Comparison of ENCODE assay signal across 18 cellular contexts in the genomic region with DNA sequence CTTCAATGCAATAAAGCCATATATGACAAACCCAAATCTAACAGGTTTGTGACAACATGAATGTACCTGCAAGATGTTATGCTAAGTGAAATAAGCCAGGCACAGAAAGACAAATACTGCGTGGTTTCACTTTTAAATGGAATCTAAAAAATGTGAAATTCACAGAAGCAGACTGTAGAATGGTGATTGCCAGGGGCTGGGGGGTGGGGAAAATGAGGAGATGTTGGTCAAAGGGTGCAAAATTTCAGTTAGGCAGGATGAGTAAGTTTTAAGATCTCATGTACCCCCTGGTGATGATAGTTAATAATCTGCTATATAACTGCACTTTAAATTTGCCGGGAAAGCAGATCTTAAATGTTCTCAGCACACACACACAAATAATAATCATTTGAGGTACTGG.
"Had no signal": no experiment of that assay in that cellular context is flagged by ENCODE, and none has a peak within 500 bp of the region (broad histone marks: within the 10 kb centered on the region; RNA-seq: fewer than 3 reads in every experiment).

No MANE protein-coding gene starts in this region.

- H3K27me3 Mint-ChIP-seq: stimulated activated naive CD8-positive, alpha-beta T cell treated with anti-CD3 and anti-CD28 coated beads, Interleukin-15, amount 100 ng/mL, for 72 hours had no signal

- ATAC-seq: body of pancreas; esophagus mucosa; left cardiac atrium; lower lobe of right lung; psoas muscle; sciatic nerve; stimulated activated naive CD8-positive, alpha-beta T cell treated with anti-CD3 and anti-CD28 coated beads, Interleukin-15, amount 100 ng/mL, for 72 hours; upper lobe of right lung had no signal

- DNase-seq: activated CD4-positive, CD25-positive, alpha-beta regulatory T cell treated with anti-CD3 and anti-CD28 coated beads, Interleukin-2, amount 50 U/mL, for 72 hours; activated naive CD4-positive, alpha-beta T cell treated with anti-CD3 and anti-CD28 coated beads for 36 hours; body of pancreas; central memory CD4-positive, alpha-beta T cell; foreskin fibroblast; immature natural killer cell; left cardiac atrium; lower lobe of right lung; midbrain; psoas muscle; stimulated activated naive CD8-positive, alpha-beta T cell treated with anti-CD3 and anti-CD28 coated beads, Interleukin-15, amount 100 ng/mL, for 72 hours; testis; upper lobe of right lung had no signal

- H3K27ac Mint-ChIP-seq: activated naive CD4-positive, alpha-beta T cell treated with anti-CD3 and anti-CD28 coated beads for 36 hours; activated T-helper 2 cell treated with anti-CD3 and anti-CD28 coated beads, Interferon-gamma antibody, Interleukin-2, Interleukin-4, amounts not matched to agents 10 μg/mL and 5 μg/mL and 100 μg/mL, durations not matched to agents 14 hours and 24 hours and 36 hours; immature natural killer cell; stimulated activated naive CD8-positive, alpha-beta T cell treated with anti-CD3 and anti-CD28 coated beads, Interleukin-15, amount 100 ng/mL, for 72 hours had no signal

- H3K4me3 Mint-ChIP-seq: activated naive CD4-positive, alpha-beta T cell treated with anti-CD3 and anti-CD28 coated beads for 36 hours; immature natural killer cell; neural crest cell; stimulated activated naive CD8-positive, alpha-beta T cell treated with anti-CD3 and anti-CD28 coated beads, Interleukin-15, amount 100 ng/mL, for 72 hours had no signal

- H3K27ac ChIP-seq: body of pancreas, coronary artery, lower lobe of right lung, psoas muscle, testis, upper lobe of right lung had no signal

- H3K4me1 ChIP-seq: body of pancreas, lower lobe of right lung, psoas muscle, testis, upper lobe of right lung had no signal

- H3K9me3 ChIP-seq: body of pancreas, lower lobe of right lung, psoas muscle, testis, upper lobe of right lung had no signal

- H3K36me3 ChIP-seq: lower lobe of right lung, upper lobe of right lung had no signal

- H3K36me3 Mint-ChIP-seq: immature natural killer cell had no signal

- H3K9me3 Mint-ChIP-seq: activated naive CD4-positive, alpha-beta T cell treated with anti-CD3 and anti-CD28 coated beads for 36 hours; activated T-helper 2 cell treated with anti-CD3 and anti-CD28 coated beads, Interferon-gamma antibody, Interleukin-2, Interleukin-4, amounts not matched to agents 10 μg/mL and 5 μg/mL and 100 μg/mL, durations not matched to agents 14 hours and 24 hours and 36 hours; neural crest cell had no signal

- H3K4me3 ChIP-seq: body of pancreas, coronary artery, lower lobe of right lung, psoas muscle, testis, upper lobe of right lung had no signal

- H3K4me1 Mint-ChIP-seq: immature natural killer cell; neural crest cell; stimulated activated naive CD8-positive, alpha-beta T cell treated with anti-CD3 and anti-CD28 coated beads, Interleukin-15, amount 100 ng/mL, for 72 hours had no signal
